2 cellular contexts compared by ENCODE assay signal in the genomic region with DNA sequence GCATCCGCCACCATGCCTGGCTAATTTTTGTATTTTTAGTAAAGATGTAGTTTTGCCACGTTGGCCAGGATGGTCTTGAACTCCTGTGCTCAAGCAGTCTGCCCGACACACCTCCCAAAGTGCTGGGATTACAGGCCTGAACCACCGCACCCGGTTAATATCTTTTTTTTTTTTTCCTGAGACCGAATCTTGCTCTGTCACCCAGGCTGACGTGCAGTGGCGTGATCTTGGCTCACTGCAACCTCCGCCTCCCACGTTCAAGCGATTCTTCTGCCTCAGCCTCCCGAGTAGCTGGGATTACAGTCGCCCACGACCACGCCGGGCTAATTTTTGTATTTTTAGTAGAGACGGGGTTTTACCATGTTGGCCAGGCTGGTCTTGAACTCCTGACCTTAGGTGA. TPM values are rescaled to one million over a fixed set of nuclear protein-coding genes. Genes with fewer than 3 reads are reported as not detected.
"Had no signal": no experiment of that assay in that cellular context is flagged by ENCODE, and none has a peak within 500 bp of the region (broad histone marks: within the 10 kb centered on the region; RNA-seq: fewer than 3 reads in every experiment).

No MANE protein-coding gene starts in this region.

RNA-seq across cellular contexts. Expression of a gene that starts 7.2 kb away (rescaled TPM):
- total RNA-seq: HT1080, IMR-90 had no signal
- polyA plus RNA-seq: IMR-90 had no signal
